Comparison of ENCODE assay signal across 32 cellular contexts in genomic region chr2:208384637-208385036, GRCh38. TPM values are rescaled to one million over a fixed set of nuclear protein-coding genes. Genes with fewer than 3 reads are reported as not detected.
"Had no signal": no experiment of that assay in that cellular context is flagged by ENCODE, and none has a peak within 500 bp of the region (broad histone marks: within the 10 kb centered on the region; RNA-seq: fewer than 3 reads in every experiment).

No MANE protein-coding gene starts in this region.

- H3K36me3 ChIP-seq: esophagus squamous epithelium, gastrocnemius medialis, heart right ventricle, left lung, lower lobe of right lung had no signal

- H3K27me3 ChIP-seq: gastrocnemius medialis had no signal

- ATAC-seq: effector memory CD8-positive, alpha-beta T cell; esophagus mucosa; gastrocnemius medialis; heart right ventricle; left cardiac atrium; left lung; left ventricle myocardium superior; lower lobe of right lung; mucosa of descending colon had no signal

- H3K27ac ChIP-seq: epithelial cell of prostate, esophagus squamous epithelium, gastrocnemius medialis, heart right ventricle, left lung, lower lobe of right lung had no signal

- DNase-seq: cortex of kidney; effector CD8-positive, alpha-beta T cell; effector memory CD8-positive, alpha-beta T cell; endodermal cell; erythroblast; esophagus squamous epithelium; foreskin fibroblast; foreskin melanocyte; gastrocnemius medialis; glutamatergic neuron; head of caudate nucleus; heart right ventricle; hippocampal formation; left cardiac atrium; left lung; left ventricle myocardium superior; lower lobe of right lung; mesenchymal stem cell; mucosa of descending colon; naive B cell had no signal

- H3K4me3 ChIP-seq: esophagus squamous epithelium, gastrocnemius medialis, heart right ventricle, left lung, lower lobe of right lung, mucosa of descending colon had no signal

- FAIRE-seq: colon, endometrium, islet of Langerhans, keratinocyte had no signal

- H3K9me3 ChIP-seq: esophagus squamous epithelium, gastrocnemius medialis, heart right ventricle, left lung, lower lobe of right lung, mucosa of descending colon had no signal

- H3K4me1 ChIP-seq: esophagus squamous epithelium, gastrocnemius medialis, heart right ventricle, left lung, lower lobe of right lung had no signal

RNA-seq across cellular contexts. Expression of gene PTH2R, which starts 22.0 kb away (rescaled TPM):
- total RNA-seq: esophagus mucosa, esophagus squamous epithelium, gastrocnemius medialis, glomerular endothelial cell, heart right ventricle, kidney epithelial cell, left cardiac atrium, left ventricle myocardium superior, lung microvascular endothelial cell, mesenteric fat pad, mesothelial cell of epicardium, myocyte had no signal
- polyA plus RNA-seq: keratinocyte had no signal
